In the genomic region with DNA sequence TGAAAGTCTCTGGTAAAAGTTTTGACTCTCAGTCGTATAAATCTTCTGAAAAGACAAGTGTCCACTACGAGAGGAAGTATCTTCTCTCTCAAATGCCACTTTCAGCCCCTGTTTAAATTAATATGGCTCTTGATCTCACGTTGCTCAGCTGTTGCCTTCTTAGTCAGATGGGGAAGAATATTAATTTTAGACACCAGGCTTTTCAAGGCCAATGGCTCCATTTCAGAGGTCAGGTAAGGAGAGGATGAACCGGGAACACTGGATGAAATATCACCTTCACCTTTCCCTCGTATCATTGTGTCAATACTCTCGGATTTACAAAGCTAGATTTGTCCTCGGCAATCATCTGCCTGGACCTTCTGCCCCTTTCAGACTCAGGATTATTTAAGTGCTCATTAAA, we compare ENCODE assay signal across 2 cellular contexts.
TF ChIP-seq lines count a peak whose summit lies in the region.

Gene MYLK4, minus strand, starts transcription at position 91 of the 400 bp plus-strand sequence. CDS start 1,628 bp downstream, outside the sequence.

TF ChIP-seq in SK-N-SH, 30 proteins besides CTCF, POLR2A, EP300 and RAD21:
- TF ChIP-seq, protein P1, sequence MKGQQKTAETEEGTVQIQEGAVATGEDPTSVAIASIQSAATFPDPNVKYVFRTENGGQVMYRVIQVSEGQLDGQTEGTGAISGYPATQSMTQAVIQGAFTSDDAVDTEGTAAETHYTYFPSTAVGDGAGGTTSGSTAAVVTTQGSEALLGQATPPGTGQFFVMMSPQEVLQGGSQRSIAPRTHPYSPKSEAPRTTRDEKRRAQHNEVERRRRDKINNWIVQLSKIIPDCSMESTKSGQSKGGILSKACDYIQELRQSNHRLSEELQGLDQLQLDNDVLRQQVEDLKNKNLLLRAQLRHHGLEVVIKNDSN (IDR thresholded peaks at IDR 0.05; ENCODE audit: borderline replicate concordance, low read depth): no peak
- TF ChIP-seq TAF1 (IDR thresholded peaks at IDR 0.05; ENCODE audit: borderline replicate concordance, low read depth, low read length) (no peak), NRF1 (IDR thresholded peaks at IDR 0.05; ENCODE audit: low read depth, low read length) (no peak), GATA2 (CRISPR knock-in tag; IDR thresholded peaks at IDR 0.05) (no peak), FOXM1 (IDR thresholded peaks at IDR 0.05; ENCODE audit: low read depth) (no peak), ELF1 (IDR thresholded peaks at IDR 0.05) (no peak), MXI1 (IDR thresholded peaks at IDR 0.05; ENCODE audit: low read depth, low read length) (no peak), YY1 (IDR thresholded peaks at IDR 0.05; ENCODE audit: low read depth) (no peak), MEF2A (IDR thresholded peaks at IDR 0.05; ENCODE audit: borderline replicate concordance, low read depth) (no peak), RXRA (IDR thresholded peaks at IDR 0.05; ENCODE audit: borderline replicate concordance, low read depth) (no peak), SMC3 (IDR thresholded peaks at IDR 0.05; ENCODE audit: low read depth, low read length) (no peak), JUND (IDR thresholded peaks at IDR 0.05) (no peak), MAX (IDR thresholded peaks at IDR 0.05; ENCODE audit: low read depth) (no peak), TCF12 (IDR thresholded peaks at IDR 0.05) (no peak), RCOR1 (IDR thresholded peaks at IDR 0.05; ENCODE audit: low read length) (no peak), CHD2 (IDR thresholded peaks at IDR 0.05; ENCODE audit: low read length, partially characterized antibody) (no peak), IRF3 (IDR thresholded peaks at IDR 0.05; ENCODE audit: low read depth, low read length) (no peak), RFX5 (IDR thresholded peaks at IDR 0.05; ENCODE audit: low read length) (no peak)
- TF ChIP-seq, protein P2, sequence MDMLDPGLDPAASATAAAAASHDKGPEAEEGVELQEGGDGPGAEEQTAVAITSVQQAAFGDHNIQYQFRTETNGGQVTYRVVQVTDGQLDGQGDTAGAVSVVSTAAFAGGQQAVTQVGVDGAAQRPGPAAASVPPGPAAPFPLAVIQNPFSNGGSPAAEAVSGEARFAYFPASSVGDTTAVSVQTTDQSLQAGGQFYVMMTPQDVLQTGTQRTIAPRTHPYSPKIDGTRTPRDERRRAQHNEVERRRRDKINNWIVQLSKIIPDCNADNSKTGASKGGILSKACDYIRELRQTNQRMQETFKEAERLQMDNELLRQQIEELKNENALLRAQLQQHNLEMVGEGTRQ (IDR thresholded peaks at IDR 0.05; ENCODE audit: borderline replicate concordance, low read depth, low read length): no peak
- TF ChIP-seq, protein P3, sequence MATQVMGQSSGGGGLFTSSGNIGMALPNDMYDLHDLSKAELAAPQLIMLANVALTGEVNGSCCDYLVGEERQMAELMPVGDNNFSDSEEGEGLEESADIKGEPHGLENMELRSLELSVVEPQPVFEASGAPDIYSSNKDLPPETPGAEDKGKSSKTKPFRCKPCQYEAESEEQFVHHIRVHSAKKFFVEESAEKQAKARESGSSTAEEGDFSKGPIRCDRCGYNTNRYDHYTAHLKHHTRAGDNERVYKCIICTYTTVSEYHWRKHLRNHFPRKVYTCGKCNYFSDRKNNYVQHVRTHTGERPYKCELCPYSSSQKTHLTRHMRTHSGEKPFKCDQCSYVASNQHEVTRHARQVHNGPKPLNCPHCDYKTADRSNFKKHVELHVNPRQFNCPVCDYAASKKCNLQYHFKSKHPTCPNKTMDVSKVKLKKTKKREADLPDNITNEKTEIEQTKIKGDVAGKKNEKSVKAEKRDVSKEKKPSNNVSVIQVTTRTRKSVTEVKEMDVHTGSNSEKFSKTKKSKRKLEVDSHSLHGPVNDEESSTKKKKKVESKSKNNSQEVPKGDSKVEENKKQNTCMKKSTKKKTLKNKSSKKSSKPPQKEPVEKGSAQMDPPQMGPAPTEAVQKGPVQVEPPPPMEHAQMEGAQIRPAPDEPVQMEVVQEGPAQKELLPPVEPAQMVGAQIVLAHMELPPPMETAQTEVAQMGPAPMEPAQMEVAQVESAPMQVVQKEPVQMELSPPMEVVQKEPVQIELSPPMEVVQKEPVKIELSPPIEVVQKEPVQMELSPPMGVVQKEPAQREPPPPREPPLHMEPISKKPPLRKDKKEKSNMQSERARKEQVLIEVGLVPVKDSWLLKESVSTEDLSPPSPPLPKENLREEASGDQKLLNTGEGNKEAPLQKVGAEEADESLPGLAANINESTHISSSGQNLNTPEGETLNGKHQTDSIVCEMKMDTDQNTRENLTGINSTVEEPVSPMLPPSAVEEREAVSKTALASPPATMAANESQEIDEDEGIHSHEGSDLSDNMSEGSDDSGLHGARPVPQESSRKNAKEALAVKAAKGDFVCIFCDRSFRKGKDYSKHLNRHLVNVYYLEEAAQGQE (IDR thresholded peaks at IDR 0.05; ENCODE audit: low read depth, low read length): no peak

TF ChIP-seq in SK-N-SH treated with all-trans-retinoic acid at 6 μM for 48 hours, 23 proteins besides CTCF, POLR2A, EP300 and RAD21:
- TF ChIP-seq ESRRG (CRISPR knock-in tag; IDR thresholded peaks at IDR 0.05): no peak
